Comparison of ENCODE assay signal across 11 cellular contexts in the genomic region with DNA sequence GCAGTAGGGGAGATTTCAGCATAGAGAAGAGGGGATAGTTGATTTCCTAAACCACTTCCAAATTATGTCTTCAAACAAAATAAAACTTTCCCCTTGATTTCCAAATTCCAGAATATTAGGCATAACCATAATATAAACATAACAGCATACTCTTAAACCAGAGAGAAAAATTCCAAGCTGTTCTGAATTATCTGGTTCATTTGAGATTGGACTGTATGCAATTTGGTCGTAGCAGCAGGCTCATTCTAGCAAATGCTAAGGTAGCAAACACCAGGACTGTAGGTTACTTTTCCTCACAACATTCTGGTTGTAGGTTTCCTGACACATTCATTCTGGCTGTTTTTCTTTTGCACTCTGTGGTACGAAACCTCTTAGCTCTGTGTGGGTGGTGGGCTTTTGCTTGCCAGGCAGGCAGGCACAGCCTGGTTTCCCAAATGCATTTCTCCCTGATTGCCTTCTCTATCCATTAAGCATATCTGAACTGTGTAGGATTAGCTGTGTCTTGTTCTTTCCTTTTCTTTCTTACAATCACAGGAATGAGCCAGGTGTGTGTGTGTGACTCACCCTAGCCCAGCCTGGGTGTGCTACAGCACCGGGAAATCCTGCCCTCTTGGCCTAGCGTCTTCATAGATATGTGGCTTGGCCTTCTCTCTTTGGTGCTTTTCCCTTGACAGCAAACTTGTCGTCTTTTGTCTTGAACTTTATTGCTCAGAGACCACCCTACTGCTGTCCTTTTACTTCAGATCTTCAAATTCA.
DNase-seq lines count a peak whose midpoint lies in the region; ATAC-seq, FAIRE-seq and TF ChIP-seq lines count a peak whose summit lies in the region.
"Had no signal": no experiment of that assay in that cellular context is flagged by ENCODE, and none has a peak within 500 bp of the region (broad histone marks: within the 10 kb centered on the region; RNA-seq: fewer than 3 reads in every experiment).

No MANE protein-coding gene starts in this region.

- H2AFZ ChIP-seq in astrocyte (ENCODE audit: low read depth, low read length) = no peak overlapping the region

- no peak overlapping the region for H3K4me3 Mint-ChIP-seq in astrocyte (ENCODE audit: unreplicated experiment)

- H3K4me1 Mint-ChIP-seq in astrocyte (ENCODE audit: low read depth, unreplicated experiment) = peaks cover 40% of the 10 kb centered on the region

- H4K20me1 ChIP-seq in astrocyte (ENCODE audit: insufficient read depth, low read length) = peaks cover 89% of the 10 kb centered on the region

- H3K27ac Mint-ChIP-seq in astrocyte (ENCODE audit: unreplicated experiment) = no peak overlapping the region

- peak; percentile 63 for ATAC-seq in left lung
- ATAC-seq in HG02610 (IDR thresholded peaks at IDR 0.05; ENCODE audit: unreplicated experiment) = no peak
- no peak for ATAC-seq in HG02970 (IDR thresholded peaks at IDR 0.05; ENCODE audit: low FRiP score, unreplicated experiment)

- H3K9ac ChIP-seq in astrocyte (ENCODE audit: low read length) = peak overlapping the region; percentile 12

- H3K36me3 Mint-ChIP-seq in astrocyte (ENCODE audit: low read depth, unreplicated experiment) = no peaks in the 10 kb centered on the region

- H3K4me1 ChIP-seq in astrocyte (ENCODE audit: insufficient read depth, low read length) = peaks cover 31% of the 10 kb centered on the region
- peaks cover 7 to 56% of the 10 kb centered on the region in 2 donors for H3K4me1 ChIP-seq in left lung

- H3K4me2 ChIP-seq in astrocyte (ENCODE audit: low read length) = peak overlapping the region; percentile 54

- DNase-seq in stimulated activated CD4-positive, alpha-beta T cell treated with anti-CD3 and anti-CD28 coated beads, Interleukin-15, amount 100 ng/mL, for 24 hours = peak; percentile 27
- DNase-seq in stimulated activated CD4-positive, alpha-beta T cell treated with anti-CD3 and anti-CD28 coated beads, Interleukin-4, amount 100 ng/mL, for 1 hour = no peak
- DNase-seq in astrocyte (ENCODE audit: low read depth) (peak; percentile 83), left lung (no peak), GM19239 (ENCODE audit: insufficient read length, low spot score) (no peak), NCI-H1092 (lab: John Stamatoyannopoulos, UW) (no peak)
- DNase-seq: NCI-H2107 had no signal

- H3K27ac ChIP-seq in astrocyte (ENCODE audit: low read depth, low read length) = no peak overlapping the region
- H3K27ac ChIP-seq in left lung = no peak overlapping the region
- H3K27ac ChIP-seq: HL-60 had no signal

- no peaks in the 10 kb centered on the region for H3K36me3 ChIP-seq in astrocyte (ENCODE audit: insufficient read depth, low read length)
- H3K36me3 ChIP-seq in left lung = no peaks in the 10 kb centered on the region

- intact Hi-C loops in left lung (cut with DNase I) = no loop called here

- H3K27me3 ChIP-seq in astrocyte (ENCODE audit: insufficient read depth, low read length) (no peaks in the 10 kb centered on the region), left lung (no peaks in the 10 kb centered on the region)

- TF ChIP-seq CTCF in astrocyte (IDR thresholded peaks at IDR 0.05; ENCODE audit: insufficient read depth, low read depth, low read length) = no peak
- no peak for TF ChIP-seq CTCF in left lung (IDR thresholded peaks at IDR 0.05)

- no peaks in the 10 kb centered on the region for H3K27me3 Mint-ChIP-seq in astrocyte (ENCODE audit: low read depth, unreplicated experiment)

- peaks cover 97% of the 10 kb centered on the region for H3K79me2 ChIP-seq in astrocyte (ENCODE audit: insufficient read depth, low read length)

- H3K9me3 Mint-ChIP-seq in astrocyte (ENCODE audit: unreplicated experiment) = peaks cover 1% of the 10 kb centered on the region

- FAIRE-seq in astrocyte (lab: Jason Lieb, UNC) (no peak), GM19239 (lab: Jason Lieb, UNC) (no peak)
- FAIRE-seq: GM18507 had no signal

- H3K9me3 ChIP-seq in astrocyte (ENCODE audit: insufficient read depth, low read depth, low read length) (no peaks in the 10 kb centered on the region), left lung (no peaks in the 10 kb centered on the region)

- no peak overlapping the region for H3K4me3 ChIP-seq in astrocyte (ENCODE audit: insufficient read depth, low read depth, low read length)
- no peak overlapping the region for H3K4me3 ChIP-seq in left lung

Comparison
In these comparisons a context has a peak if more than half of its experiments do, and no peak if none do; other contexts are left out.
1. DNase-seq: peak in stimulated activated CD4-positive, alpha-beta T cell treated with anti-CD3 and anti-CD28 coated beads, Interleukin-15, amount 100 ng/mL, for 24 hours (single experiment) and astrocyte (single experiment); none in stimulated activated CD4-positive, alpha-beta T cell treated with anti-CD3 and anti-CD28 coated beads, Interleukin-4, amount 100 ng/mL, for 1 hour (single experiment), left lung (0 of 2), GM19239 (single experiment) and NCI-H1092 (single experiment).